In the genomic region with DNA sequence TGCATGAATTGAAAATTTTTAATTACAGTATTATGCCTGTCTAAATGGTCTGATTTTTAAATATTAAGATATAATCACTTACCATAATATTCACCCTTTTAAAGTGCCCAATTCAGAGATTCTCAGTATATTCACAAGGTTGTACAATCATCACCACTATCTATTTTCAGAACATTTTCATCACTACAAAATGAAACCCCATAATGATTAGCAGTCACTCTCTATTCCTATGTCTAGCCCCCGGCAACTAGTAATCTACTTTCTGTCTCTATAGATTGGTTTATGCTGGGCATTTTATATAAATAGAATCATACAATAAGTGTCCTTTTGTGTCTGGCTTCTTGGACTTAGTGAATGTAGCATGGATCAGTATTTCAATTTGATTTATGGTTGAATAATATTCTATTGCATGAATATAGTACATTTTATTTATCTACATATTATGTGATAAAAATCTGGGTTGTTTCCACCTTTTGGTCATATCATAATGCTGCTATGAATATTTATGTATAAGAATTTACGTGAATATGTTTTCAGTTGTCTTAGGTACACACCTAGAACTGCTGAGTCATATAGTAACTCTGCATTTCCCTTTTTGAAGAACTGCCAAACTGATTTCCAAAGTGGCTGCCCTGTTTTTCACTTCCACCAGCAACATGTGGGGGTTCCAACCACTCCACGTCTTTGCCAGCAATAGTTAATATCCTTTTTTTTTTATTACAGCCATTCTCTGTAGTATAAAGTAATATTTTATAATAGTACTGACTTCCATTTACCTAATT, we compare ENCODE assay signal across 13 cellular contexts.
DNase-seq lines count a peak whose midpoint lies in the region; ATAC-seq, FAIRE-seq and TF ChIP-seq lines count a peak whose summit lies in the region.
"Had no signal": no experiment of that assay in that cellular context is flagged by ENCODE, and none has a peak within 500 bp of the region (broad histone marks: within the 10 kb centered on the region; RNA-seq: fewer than 3 reads in every experiment).

No MANE protein-coding gene starts in this region.

- H4K20me1 ChIP-seq in PC-9 (ENCODE audit: insufficient read depth): no peaks in the 10 kb centered on the region

- intact Hi-C loops in PC-9 (cut with micrococcal nuclease; ENCODE audit: unreplicated experiment): no loop called here

- H3K36me3 ChIP-seq in PC-9 (ENCODE audit: low read depth): no peaks in the 10 kb centered on the region
- H3K36me3 ChIP-seq: neutrophil, uterus had no signal

- H2AFZ ChIP-seq in PC-9: no peak overlapping the region

- peak; percentile 78 for ATAC-seq in GM18519 (IDR thresholded peaks at IDR 0.05; ENCODE audit: low FRiP score, unreplicated experiment)
- peak; percentile 85 for ATAC-seq in GM21529 (IDR thresholded peaks at IDR 0.05; ENCODE audit: unreplicated experiment)
- ATAC-seq in HG03280 (IDR thresholded peaks at IDR 0.05; ENCODE audit: unreplicated experiment): peak; percentile 57
- ATAC-seq in HG03139 (IDR thresholded peaks at IDR 0.05; ENCODE audit: unreplicated experiment): no peak
- ATAC-seq: activated CD4-positive, CD25-positive, alpha-beta regulatory T cell treated with anti-CD3 and anti-CD28 coated beads, Interleukin-2, amount 50 U/mL, for 24 hours had no signal

- H3K4me1 ChIP-seq in PC-9 (replicated peaks; ENCODE audit: insufficient read depth): no peaks in the 10 kb centered on the region
- H3K4me1 ChIP-seq: uterus had no signal

- POLR2A ChIA-PET in PC-9 (lab: Charles Lee; ENCODE audit: unreplicated experiment): no interaction called here

- no peaks in the 10 kb centered on the region for H3F3A ChIP-seq in PC-9 (ENCODE audit: insufficient read depth, low read depth)

- no peaks in the 10 kb centered on the region for H3K9me3 ChIP-seq in PC-9 (ENCODE audit: insufficient read depth, low read depth)
- H3K9me3 ChIP-seq: neutrophil, uterus had no signal

- H3K4me3 ChIP-seq in PC-9: no peak overlapping the region
- H3K4me3 ChIP-seq: SK-N-MC, uterus had no signal

- no peak overlapping the region for H3K27ac ChIP-seq in PC-9
- H3K27ac ChIP-seq: neutrophil, SK-N-MC, uterus had no signal

- TF ChIP-seq CTCF in PC-9 (conservative IDR thresholded peaks at IDR 0.05): no peak

- FAIRE-seq in HTR-8/SVneo (lab: Jason Lieb, UNC): no peak

- no peaks in the 10 kb centered on the region for H3K9me2 ChIP-seq in PC-9 (ENCODE audit: insufficient read depth)

- CTCF ChIA-PET in PC-9 (lab: Charles Lee): no interaction called here

- no peak overlapping the region for H3K4me2 ChIP-seq in PC-9

- DNase-seq in OCI-M1 (lab: John Stamatoyannopoulos, UW) (peak; percentile 49), HTR-8/SVneo (ENCODE audit: insufficient read length, low spot score) (no peak), PC-9 (no peak), NCI-H510A treated with DMSO at 0.1 percent for 48 hours (lab: John Stamatoyannopoulos, UW) (no peak)
- DNase-seq: NCI-H446 treated with DMSO at 0.1 percent for 48 hours, uterus had no signal

- no peaks in the 10 kb centered on the region for H3K27me3 ChIP-seq in PC-9 (ENCODE audit: insufficient read depth, low read depth)
- H3K27me3 ChIP-seq: neutrophil, uterus had no signal

- no TSS peak for BruUV-seq in PC-9 (replicated peaks; lab: Mats Ljungman, UMichigan)

- no peaks in the 10 kb centered on the region for H3K79me2 ChIP-seq in PC-9 (ENCODE audit: low read depth)
